Comparison of ENCODE assay signal across 1 cellular context in the genomic region with DNA sequence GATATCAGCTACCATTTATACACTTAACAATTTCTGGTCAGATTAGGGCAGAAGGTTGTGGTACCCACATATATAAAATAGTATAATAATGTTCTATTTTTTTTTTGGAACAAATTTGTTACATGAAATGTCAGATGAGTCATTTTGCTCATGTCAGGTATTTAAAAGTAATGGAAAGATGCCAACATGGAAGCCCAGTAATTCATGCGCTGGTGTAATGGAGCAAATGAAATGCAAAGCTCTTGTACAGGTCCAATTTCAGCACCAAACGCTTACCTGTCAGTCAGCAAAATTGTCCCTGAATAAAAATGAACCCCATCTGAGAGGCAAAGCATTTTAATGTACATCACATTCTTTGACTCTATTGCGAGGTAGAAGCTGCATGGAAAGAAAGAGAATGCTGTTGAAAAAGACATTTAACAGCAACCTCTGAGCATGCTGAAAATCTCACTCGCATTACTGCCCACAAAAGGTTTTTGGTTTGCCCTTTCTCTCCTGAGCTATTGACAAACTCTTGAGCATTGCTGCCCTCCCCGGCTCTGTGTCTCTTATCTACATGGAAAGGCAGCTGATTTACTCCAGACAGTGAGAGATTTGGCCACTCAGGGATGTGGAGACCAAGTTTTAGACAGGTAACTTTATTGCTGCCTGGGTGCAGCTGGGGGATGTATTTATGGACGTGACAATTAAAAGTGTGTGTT.
TF ChIP-seq lines count a peak whose summit lies in the region.

No MANE protein-coding gene starts in this region.

TF ChIP-seq in Ishikawa, 13 proteins besides CTCF, POLR2A, EP300 and RAD21 (continued from another document):
- no peak for TF ChIP-seq REST (IDR thresholded peaks at IDR 0.05; ENCODE audit: low read depth)
- no peak for TF ChIP-seq TAF1 (IDR thresholded peaks at IDR 0.05; ENCODE audit: low read depth)
- no peak for TF ChIP-seq ZBTB7A (IDR thresholded peaks at IDR 0.05; ENCODE audit: low read depth)
- TF ChIP-seq YY1 (IDR thresholded peaks at IDR 0.05; ENCODE audit: low read depth), result no peak
